In genomic region chr3:30890907-30891306, GRCh38 we compare ENCODE assay signal across 33 cellular contexts. TPM values are rescaled to one million over a fixed set of nuclear protein-coding genes. Genes with fewer than 3 reads are reported as not detected.
"Had no signal": no experiment of that assay in that cellular context is flagged by ENCODE, and none has a peak within 500 bp of the region (broad histone marks: within the 10 kb centered on the region; RNA-seq: fewer than 3 reads in every experiment).

No MANE protein-coding gene starts in this region.

- FAIRE-seq: astrocyte, endothelial cell of umbilical vein, urothelium cell line had no signal

- H2AFZ ChIP-seq: hepatocyte had no signal

- H3K27me3 ChIP-seq: brain microvascular endothelial cell, gastroesophageal sphincter had no signal

- H3K79me2 ChIP-seq: hepatocyte had no signal

- DNase-seq: activated CD4-positive, alpha-beta memory T cell treated with anti-CD3 and anti-CD28 coated beads, Interleukin-2, amount 10 ng/mL, durations not matched to agents 7 days and 5 days; activated CD4-positive, alpha-beta T cell treated with anti-CD3 and anti-CD28 coated beads for 1 hour; activated CD4-positive, alpha-beta T cell treated with anti-CD3 and anti-CD28 coated beads, Interleukin-2, amount 10 ng/mL, durations not matched to agents 7 days and 5 days; activated CD8-positive, alpha-beta memory T cell treated with anti-CD3 and anti-CD28 coated beads, Interleukin-2, amount 50 U/mL, for 48 hours; activated gamma-delta T cell treated with Interleukin-2 at 50 U/mL for 16 hours; activated naive CD4-positive, alpha-beta T cell treated with anti-CD3 and anti-CD28 coated beads, Interleukin-2, amount 50 U/mL, for 16 hours; activated T-cell treated with anti-CD3 and anti-CD28 coated beads, Interleukin-2, amount 50 U/mL, for 4 hours; amniotic stem cell; brain microvascular endothelial cell; central memory CD4-positive, alpha-beta T cell; islet precursor cell; left ventricle myocardium inferior; naive B cell; nephron progenitor cell; right lobe of liver; stimulated activated CD4-positive, alpha-beta T cell treated with anti-CD3 and anti-CD28 coated beads, Interleukin-12 subunit alpha, Interleukin-12 subunit beta, amount 100 ng/mL, for 4 hours; stimulated activated CD4-positive, alpha-beta T cell treated with anti-CD3 and anti-CD28 coated beads, Interleukin-4, amount 100 ng/mL, for 1 hour; T-helper 9 cell had no signal

- H3K9me3 ChIP-seq: gastroesophageal sphincter, left ventricle myocardium inferior, neutrophil, right lobe of liver, thoracic aorta had no signal

- H3K4me2 ChIP-seq: hepatocyte had no signal

- H3K27ac ChIP-seq: brain microvascular endothelial cell, gastroesophageal sphincter, hepatocyte, left ventricle myocardium inferior, neutrophil, right lobe of liver, skin epidermis, thoracic aorta had no signal

- ATAC-seq: gastroesophageal sphincter, right lobe of liver had no signal

- H3K4me3 ChIP-seq: gastroesophageal sphincter, hepatocyte, left ventricle myocardium inferior, lung, right lobe of liver, skin epidermis, thoracic aorta had no signal

- H3K36me3 ChIP-seq: brain microvascular endothelial cell, gastroesophageal sphincter, left ventricle myocardium inferior, neutrophil, right lobe of liver, thoracic aorta had no signal

- H3K4me1 ChIP-seq: right lobe of liver had no signal

RNA-seq across cellular contexts. Expression of gene GADL1, which starts 3.6 kb away (rescaled TPM):
- total RNA-seq: activated CD4-positive, alpha-beta memory T cell treated with anti-CD3 and anti-CD28 coated beads, Interleukin-2, amount 10 ng/mL, durations not matched to agents 7 days and 5 days; activated CD4-positive, alpha-beta T cell treated with anti-CD3 and anti-CD28 coated beads, Interleukin-2, amount 10 ng/mL, durations not matched to agents 7 days and 5 days; activated T-cell treated with anti-CD3 and anti-CD28 coated beads, Interleukin-2, amount 50 U/mL, for 4 hours; activated T-helper 17 cell treated with anti-CD3 and anti-CD28 coated beads, Interleukin-2, amount 50 U/mL, for 72 hours; endothelial cell of umbilical vein; fibroblast of villous mesenchyme; mucosa of gallbladder; osteocyte; renal cortical epithelial cell; right lobe of liver; subcutaneous adipose tissue had no signal
